Comparison of ENCODE assay signal across 1 cellular context in the genomic region with DNA sequence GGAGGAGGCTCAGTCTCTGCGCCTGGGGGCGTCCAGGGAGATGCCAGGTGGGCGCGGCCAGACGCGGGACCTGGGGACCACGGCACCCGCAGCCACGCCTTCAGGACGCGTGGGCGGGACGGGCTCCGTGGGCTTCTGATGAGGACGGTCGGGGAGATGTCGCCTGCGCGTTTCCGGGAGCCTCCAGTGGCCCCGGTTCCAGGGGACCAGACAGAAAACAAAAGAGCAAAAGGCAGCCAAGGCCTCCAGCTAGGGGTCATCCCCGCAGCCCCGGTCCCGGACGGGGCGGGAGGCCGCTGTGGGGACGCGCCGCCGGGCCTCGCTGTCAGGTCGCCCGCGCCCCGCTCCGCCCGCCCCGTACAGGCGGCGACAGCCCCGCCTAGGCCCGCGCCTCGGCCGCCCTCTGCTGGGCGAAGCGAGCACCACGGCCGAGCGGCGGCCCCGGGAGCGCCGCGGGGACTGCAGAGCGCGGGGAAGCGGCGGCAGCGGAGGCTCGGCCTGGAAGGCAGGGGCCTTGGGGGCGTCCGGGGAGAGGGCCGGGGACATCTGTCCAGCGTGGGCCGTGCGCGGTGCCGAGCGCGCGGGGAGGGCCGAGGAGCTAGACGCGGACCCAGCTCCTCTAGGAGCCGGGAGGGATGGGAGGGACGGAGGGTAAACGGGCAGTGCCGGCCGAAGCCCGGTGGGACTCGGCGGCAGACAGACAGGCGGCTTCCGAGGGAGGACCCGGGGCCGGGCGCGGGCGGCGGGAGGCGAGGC.
TF ChIP-seq lines count a peak whose summit lies in the region.

No MANE protein-coding gene starts in this region.

TF ChIP-seq in K562, 482 proteins besides CTCF, POLR2A, EP300 and RAD21 (continued from another document and continues in another):
- TF ChIP-seq, protein P1, sequence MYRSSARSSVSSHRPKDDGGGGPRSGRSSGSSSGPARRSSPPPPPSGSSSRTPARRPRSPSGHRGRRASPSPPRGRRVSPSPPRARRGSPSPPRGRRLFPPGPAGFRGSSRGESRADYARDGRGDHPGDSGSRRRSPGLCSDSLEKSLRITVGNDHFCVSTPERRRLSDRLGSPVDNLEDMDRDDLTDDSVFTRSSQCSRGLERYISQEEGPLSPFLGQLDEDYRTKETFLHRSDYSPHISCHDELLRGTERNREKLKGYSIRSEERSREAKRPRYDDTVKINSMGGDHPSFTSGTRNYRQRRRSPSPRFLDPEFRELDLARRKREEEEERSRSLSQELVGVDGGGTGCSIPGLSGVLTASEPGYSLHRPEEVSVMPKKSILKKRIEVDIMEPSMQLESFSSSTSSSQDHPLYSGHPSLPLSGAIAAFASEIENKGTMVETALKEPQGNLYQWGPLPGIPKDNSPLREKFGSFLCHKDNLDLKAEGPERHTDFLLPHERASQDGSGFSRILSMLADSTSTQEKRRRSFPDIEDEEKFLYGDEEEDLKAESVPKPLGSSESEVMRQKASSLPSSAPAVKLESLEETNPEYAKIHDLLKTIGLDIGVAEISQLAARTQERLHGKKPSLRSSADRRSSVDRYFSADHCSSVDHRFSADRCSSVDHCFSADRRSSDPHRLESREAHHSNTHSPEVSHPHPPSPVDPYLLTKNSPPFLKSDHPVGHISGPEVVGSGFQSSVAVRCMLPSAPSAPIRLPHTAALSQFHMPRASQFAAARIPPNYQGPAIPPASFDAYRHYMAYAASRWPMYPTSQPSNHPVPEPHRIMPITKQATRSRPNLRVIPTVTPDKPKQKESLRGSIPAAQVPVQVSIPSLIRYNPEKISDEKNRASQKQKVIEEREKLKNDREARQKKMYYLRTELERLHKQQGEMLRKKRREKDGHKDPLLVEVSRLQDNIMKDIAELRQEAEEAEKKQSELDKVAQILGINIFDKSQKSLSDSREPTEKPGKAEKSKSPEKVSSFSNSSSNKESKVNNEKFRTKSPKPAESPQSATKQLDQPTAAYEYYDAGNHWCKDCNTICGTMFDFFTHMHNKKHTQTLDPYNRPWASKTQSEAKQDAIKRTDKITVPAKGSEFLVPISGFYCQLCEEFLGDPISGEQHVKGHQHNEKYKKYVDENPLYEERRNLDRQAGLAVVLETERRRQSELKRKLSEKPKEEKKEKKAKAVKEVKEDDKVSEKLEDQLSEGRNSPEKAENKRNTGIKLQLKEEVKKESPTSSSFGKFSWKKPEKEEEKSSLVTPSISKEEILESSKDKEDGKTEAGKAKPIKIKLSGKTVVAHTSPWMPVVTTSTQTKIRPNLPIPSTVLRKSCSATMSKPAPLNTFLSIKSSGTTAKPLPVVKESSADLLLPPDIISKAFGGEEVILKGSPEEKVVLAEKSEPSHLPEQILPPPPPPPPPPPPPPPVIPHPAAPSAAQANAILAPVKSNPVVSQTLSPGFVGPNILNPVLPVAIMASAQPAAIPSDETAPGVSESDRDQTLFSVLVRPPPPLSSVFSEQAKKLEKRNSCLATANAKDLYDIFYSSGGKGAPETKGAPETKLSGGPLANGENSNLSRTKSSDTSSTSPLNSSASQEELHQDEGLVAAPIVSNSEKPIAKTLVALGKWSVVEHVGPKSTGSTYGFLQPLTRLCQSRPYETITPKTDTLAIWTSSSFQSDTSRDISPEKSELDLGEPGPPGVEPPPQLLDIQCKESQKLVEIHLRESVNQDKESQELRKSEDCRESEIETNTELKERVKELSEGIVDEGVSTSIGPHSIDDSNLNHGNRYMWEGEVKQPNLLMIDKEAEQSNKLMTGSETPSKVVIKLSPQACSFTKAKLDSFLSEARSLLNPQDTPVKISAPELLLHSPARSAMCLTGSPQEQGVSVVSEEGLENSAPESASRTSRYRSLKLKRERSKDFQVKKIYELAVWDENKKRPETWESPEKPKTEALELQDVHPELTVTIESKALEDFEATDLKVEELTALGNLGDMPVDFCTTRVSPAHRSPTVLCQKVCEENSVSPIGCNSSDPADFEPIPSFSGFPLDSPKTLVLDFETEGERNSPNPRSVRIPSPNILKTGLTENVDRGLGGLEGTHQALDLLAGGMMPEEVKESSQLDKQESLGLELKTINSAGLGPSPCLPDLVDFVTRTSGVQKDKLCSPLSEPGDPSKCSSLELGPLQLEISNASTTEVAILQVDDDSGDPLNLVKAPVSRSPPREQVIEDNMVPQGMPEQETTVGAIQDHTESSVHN (IDR thresholded peaks at IDR 0.05; ENCODE audit: borderline replicate concordance in 1 of 2, low read depth in 1 of 2): no peak
- TF ChIP-seq, protein P2, sequence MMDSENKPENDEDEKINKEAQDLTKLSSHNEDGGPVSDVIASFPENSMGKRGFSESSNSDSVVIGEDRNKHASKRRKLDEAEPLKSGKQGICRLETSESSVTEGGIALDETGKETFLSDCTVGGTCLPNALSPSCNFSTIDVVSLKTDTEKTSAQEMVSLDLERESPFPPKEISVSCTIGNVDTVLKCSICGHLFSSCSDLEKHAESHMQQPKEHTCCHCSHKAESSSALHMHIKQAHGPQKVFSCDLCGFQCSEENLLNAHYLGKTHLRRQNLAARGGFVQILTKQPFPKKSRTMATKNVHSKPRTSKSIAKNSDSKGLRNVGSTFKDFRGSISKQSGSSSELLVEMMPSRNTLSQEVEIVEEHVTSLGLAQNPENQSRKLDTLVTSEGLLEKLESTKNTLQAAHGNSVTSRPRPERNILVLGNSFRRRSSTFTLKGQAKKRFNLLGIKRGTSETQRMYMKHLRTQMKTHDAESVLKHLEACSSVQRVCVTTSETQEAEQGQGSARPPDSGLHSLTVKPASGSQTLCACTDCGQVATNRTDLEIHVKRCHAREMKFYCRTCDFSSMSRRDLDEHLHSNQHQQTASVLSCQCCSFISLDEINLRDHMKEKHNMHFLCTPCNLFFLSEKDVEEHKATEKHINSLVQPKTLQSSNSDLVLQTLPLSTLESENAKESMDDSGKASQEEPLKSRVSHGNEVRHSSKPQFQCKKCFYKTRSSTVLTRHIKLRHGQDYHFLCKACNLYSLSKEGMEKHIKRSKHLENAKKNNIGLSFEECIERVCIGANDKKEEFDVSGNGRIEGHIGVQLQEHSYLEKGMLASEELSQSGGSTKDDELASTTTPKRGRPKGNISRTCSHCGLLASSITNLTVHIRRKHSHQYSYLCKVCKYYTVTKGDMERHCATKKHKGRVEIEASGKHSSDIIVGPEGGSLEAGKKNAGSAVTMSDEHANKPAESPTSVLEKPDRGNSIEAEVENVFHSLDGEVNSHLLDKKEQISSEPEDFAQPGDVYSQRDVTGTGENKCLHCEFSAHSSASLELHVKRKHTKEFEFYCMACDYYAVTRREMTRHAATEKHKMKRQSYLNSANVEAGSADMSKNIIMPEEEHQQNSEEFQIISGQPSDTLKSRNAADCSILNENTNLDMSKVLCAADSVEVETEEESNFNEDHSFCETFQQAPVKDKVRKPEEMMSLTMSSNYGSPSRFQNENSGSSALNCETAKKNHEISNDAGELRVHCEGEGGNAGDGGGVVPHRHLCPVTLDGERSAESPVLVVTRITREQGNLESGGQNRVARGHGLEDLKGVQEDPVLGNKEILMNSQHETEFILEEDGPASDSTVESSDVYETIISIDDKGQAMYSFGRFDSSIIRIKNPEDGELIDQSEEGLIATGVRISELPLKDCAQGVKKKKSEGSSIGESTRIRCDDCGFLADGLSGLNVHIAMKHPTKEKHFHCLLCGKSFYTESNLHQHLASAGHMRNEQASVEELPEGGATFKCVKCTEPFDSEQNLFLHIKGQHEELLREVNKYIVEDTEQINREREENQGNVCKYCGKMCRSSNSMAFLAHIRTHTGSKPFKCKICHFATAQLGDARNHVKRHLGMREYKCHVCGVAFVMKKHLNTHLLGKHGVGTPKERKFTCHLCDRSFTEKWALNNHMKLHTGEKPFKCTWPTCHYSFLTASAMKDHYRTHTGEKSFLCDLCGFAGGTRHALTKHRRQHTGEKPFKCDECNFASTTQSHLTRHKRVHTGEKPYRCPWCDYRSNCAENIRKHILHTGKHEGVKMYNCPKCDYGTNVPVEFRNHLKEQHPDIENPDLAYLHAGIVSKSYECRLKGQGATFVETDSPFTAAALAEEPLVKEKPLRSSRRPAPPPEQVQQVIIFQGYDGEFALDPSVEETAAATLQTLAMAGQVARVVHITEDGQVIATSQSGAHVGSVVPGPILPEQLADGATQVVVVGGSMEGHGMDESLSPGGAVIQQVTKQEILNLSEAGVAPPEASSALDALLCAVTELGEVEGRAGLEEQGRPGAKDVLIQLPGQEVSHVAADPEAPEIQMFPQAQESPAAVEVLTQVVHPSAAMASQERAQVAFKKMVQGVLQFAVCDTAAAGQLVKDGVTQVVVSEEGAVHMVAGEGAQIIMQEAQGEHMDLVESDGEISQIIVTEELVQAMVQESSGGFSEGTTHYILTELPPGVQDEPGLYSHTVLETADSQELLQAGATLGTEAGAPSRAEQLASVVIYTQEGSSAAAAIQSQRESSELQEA (IDR thresholded peaks at IDR 0.05; ENCODE audit: low read depth): no peak
- TF ChIP-seq ILK (tag; IDR thresholded peaks at IDR 0.05; ENCODE audit: borderline replicate concordance, low read depth) (no peak), NFRKB (IDR thresholded peaks at IDR 0.05; ENCODE audit: low read depth) (no peak), YBX1 (IDR thresholded peaks at IDR 0.05) (no peak), ZNF24 (IDR thresholded peaks at IDR 0.05) (peak; percentile 38; the same call in 1 of the 2 replicates), ZNF133 (CRISPR knock-in tag; IDR thresholded peaks at IDR 0.05) (no peak), MED1 (CRISPR knock-in tag; IDR thresholded peaks at IDR 0.05; ENCODE audit: borderline replicate concordance) (no peak), PHB (CRISPR knock-in tag; IDR thresholded peaks at IDR 0.05) (peak; percentile 88; the same call in 1 of the 2 replicates), NR1H2 (CRISPR knock-in tag; IDR thresholded peaks at IDR 0.05) (no peak), HLTF (IDR thresholded peaks at IDR 0.05) (no peak), NFXL1 (CRISPR knock-in tag; IDR thresholded peaks at IDR 0.05) (no peak), SMARCA5 (IDR thresholded peaks at IDR 0.05) (no peak), TAF1 (IDR thresholded peaks at IDR 0.05; ENCODE audit: control insufficient read depth, extremely low read depth, insufficient read depth, low read length, severe bottlenecking) (peak; percentile 84), TAL1 (IDR thresholded peaks at IDR 0.05) (no peak), NCOR1 (IDR thresholded peaks at IDR 0.05) (no peak), ZNF324 (CRISPR knock-in tag; IDR thresholded peaks at IDR 0.05) (no peak), SRSF7 (optimal IDR thresholded peaks at IDR 0.05; ENCODE audit: low read depth, low read length) (no peak), CCNT2 (IDR thresholded peaks at IDR 0.05; ENCODE audit: borderline replicate concordance, extremely low read depth, insufficient read length, low read depth, low read length) (peak; percentile 67), NRF1 (conservative IDR thresholded peaks at IDR 0.05 in 1 of 2, IDR thresholded peaks at IDR 0.05 in 1 of 2) (peak; percentile 56 to 66; a peak in 3 of 4 replicates), XRCC3 (IDR thresholded peaks at IDR 0.05) (no peak), ZC3H4 (CRISPR knock-in tag; IDR thresholded peaks at IDR 0.05; ENCODE audit: borderline replicate concordance) (no peak), POLR2B (IDR thresholded peaks at IDR 0.05; ENCODE audit: low read depth, partially characterized antibody) (no peak), RBM15 (IDR thresholded peaks at IDR 0.05; ENCODE audit: insufficient read depth, low read length) (no peak), CEBPG (CRISPR knock-in tag; IDR thresholded peaks at IDR 0.05) (no peak), CEBPG (tag; conservative IDR thresholded peaks at IDR 0.05 in 1 of 2, IDR thresholded peaks at IDR 0.05 in 1 of 2) (no peak), DIDO1 (tag; IDR thresholded peaks at IDR 0.05; ENCODE audit: low read depth) (peak; percentile 30; the same call in 1 of the 2 replicates), MIER1 (IDR thresholded peaks at IDR 0.05; ENCODE audit: low read depth) (no peak), NFE2L1 (tag; IDR thresholded peaks at IDR 0.05; ENCODE audit: borderline replicate concordance, low read depth) (no peak), SMC3 (conservative IDR thresholded peaks at IDR 0.05; ENCODE audit: insufficient read depth, low read depth, low read length) (peak; percentile 85), MEF2D (tag; conservative IDR thresholded peaks at IDR 0.05; ENCODE audit: low read depth) (no peak), BCL6 (CRISPR knock-in tag; IDR thresholded peaks at IDR 0.05) (no peak)
- TF ChIP-seq, protein P3, sequence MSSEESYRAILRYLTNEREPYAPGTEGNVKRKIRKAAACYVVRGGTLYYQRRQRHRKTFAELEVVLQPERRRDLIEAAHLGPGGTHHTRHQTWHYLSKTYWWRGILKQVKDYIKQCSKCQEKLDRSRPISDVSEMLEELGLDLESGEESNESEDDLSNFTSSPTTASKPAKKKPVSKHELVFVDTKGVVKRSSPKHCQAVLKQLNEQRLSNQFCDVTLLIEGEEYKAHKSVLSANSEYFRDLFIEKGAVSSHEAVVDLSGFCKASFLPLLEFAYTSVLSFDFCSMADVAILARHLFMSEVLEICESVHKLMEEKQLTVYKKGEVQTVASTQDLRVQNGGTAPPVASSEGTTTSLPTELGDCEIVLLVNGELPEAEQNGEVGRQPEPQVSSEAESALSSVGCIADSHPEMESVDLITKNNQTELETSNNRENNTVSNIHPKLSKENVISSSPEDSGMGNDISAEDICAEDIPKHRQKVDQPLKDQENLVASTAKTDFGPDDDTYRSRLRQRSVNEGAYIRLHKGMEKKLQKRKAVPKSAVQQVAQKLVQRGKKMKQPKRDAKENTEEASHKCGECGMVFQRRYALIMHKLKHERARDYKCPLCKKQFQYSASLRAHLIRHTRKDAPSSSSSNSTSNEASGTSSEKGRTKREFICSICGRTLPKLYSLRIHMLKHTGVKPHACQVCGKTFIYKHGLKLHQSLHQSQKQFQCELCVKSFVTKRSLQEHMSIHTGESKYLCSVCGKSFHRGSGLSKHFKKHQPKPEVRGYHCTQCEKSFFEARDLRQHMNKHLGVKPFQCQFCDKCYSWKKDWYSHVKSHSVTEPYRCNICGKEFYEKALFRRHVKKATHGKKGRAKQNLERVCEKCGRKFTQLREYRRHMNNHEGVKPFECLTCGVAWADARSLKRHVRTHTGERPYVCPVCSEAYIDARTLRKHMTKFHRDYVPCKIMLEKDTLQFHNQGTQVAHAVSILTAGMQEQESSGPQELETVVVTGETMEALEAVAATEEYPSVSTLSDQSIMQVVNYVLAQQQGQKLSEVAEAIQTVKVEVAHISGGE (CRISPR knock-in tag; IDR thresholded peaks at IDR 0.05): 0 out of 6 replicates have a peak, but pooled peaks of 1 of the 3 experiments have one; percentile 35
- TF ChIP-seq, protein P4, sequence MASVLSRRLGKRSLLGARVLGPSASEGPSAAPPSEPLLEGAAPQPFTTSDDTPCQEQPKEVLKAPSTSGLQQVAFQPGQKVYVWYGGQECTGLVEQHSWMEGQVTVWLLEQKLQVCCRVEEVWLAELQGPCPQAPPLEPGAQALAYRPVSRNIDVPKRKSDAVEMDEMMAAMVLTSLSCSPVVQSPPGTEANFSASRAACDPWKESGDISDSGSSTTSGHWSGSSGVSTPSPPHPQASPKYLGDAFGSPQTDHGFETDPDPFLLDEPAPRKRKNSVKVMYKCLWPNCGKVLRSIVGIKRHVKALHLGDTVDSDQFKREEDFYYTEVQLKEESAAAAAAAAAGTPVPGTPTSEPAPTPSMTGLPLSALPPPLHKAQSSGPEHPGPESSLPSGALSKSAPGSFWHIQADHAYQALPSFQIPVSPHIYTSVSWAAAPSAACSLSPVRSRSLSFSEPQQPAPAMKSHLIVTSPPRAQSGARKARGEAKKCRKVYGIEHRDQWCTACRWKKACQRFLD (CRISPR knock-in tag; IDR thresholded peaks at IDR 0.05): no peak
- TF ChIP-seq, protein P5, sequence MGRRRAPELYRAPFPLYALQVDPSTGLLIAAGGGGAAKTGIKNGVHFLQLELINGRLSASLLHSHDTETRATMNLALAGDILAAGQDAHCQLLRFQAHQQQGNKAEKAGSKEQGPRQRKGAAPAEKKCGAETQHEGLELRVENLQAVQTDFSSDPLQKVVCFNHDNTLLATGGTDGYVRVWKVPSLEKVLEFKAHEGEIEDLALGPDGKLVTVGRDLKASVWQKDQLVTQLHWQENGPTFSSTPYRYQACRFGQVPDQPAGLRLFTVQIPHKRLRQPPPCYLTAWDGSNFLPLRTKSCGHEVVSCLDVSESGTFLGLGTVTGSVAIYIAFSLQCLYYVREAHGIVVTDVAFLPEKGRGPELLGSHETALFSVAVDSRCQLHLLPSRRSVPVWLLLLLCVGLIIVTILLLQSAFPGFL (CRISPR knock-in tag; IDR thresholded peaks at IDR 0.05): no peak
